ENCODE assay signal across 8 cellular contexts in the genomic region with DNA sequence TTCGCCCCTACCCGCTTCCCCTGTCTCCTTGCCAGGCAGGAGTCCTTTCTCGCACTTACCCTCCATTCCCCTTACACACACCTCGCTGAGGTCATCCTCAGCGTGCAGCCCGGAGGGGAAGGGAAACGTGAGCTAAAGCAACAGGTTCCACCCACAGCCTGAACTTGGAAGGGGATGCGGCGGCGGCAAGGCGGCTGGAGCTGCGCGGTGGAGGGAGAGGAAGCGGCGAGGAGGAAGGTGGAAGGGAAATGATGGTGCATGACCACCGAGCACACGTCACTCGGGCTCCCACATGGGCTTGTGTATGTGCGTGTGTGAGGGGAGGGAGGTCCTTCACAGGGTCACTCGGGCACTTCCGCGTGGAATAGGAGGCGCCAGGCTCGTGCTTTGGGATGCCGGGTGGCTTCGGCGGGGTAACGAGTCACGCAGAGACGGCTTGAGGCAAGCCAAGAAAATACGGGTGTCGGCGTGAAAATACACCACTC.
A peak's percentile ranks its signal among the peaks of the same experiment; 100 is the strongest.
DNase-seq lines count a peak whose midpoint lies in the region; ATAC-seq, FAIRE-seq and TF ChIP-seq lines count a peak whose summit lies in the region.

No MANE protein-coding gene starts in this region.

- H3K27ac ChIP-seq in adipose tissue (ENCODE audit: low read depth, low read length) (peak overlapping the region; percentile 79), pancreas (peak overlapping the region in 2 of 4 donors; percentile 63 to 68)

- intact Hi-C loops in cardiac septum (cut with DNase I) (loop anchor here (10.0 kb wide), 1 partner anchor 122 kb away; no protein-coding TSS in a partner anchor), pancreas (cut with DNase I) (no loop called here)

- ATAC-seq in HG02798 (IDR thresholded peaks at IDR 0.05; ENCODE audit: poor library complexity, unreplicated experiment) (peak; percentile 33), pancreas (peak; percentile 34 to 45 (median 36))

- WGBS in adipose tissue, 3 donors = 3% methylated on average over 32 to 33 of the region's 33 CpGs
- WGBS in pancreas, 2 donors = 4% methylated on average over 32 to 33 of the region's 33 CpGs

- peaks cover 0 to 6% (median 0%) of the 10 kb centered on the region in 3 donors for H3K4me1 ChIP-seq in pancreas

- H3K27me3 ChIP-seq in pancreas = peaks cover 0 to 5% (median 0%) of the 10 kb centered on the region in 4 donors

- DNase-seq in AG04449 (ENCODE audit: low read depth, low spot score) (no peak), GM10266 (ENCODE audit: extremely low spot score) (peak; percentile 57), NCI-H460 (ENCODE audit: extremely low read depth, low read depth) (peak; percentile 31), cardiac septum (ENCODE audit: low spot score) (peak; percentile 88), pancreas (peak in 4 of 6 donors; percentile 26 to 63 (median 47))
- DNase-seq in central memory CD4-positive, alpha-beta T cell = no peak

- FAIRE-seq in pancreas (lab: Jason Lieb, UNC) = no peak

- no peak for TF ChIP-seq CTCF in AG04449 (IDR thresholded peaks at IDR 0.05; ENCODE audit: insufficient read depth, low read length, missing control alignments)
- no peak for TF ChIP-seq CTCF in GM10266 (IDR thresholded peaks at IDR 0.05; ENCODE audit: control insufficient read depth, insufficient read depth, low read depth, missing control alignments)
- no peak for TF ChIP-seq CTCF in pancreas (IDR thresholded peaks at IDR 0.05)

- no peaks in the 10 kb centered on the region for H3K36me3 ChIP-seq in pancreas

- CTCF ChIA-PET in AG04449 (lab: Yijun Ruan, JAX) = interaction anchor here (1.1 kb wide), 1 partner anchor 42 kb away, joined by 3 read pairs; no protein-coding TSS in a partner anchor

- no peaks in the 10 kb centered on the region for H3K9me3 ChIP-seq in pancreas

- POLR2A ChIA-PET in AG04449 (lab: Yijun Ruan, JAX) = interaction anchor here (0.9 to 3.8 kb wide), 9 partner anchors 13 to 305 kb away, joined by 3 to 39 read pairs (median 4); no protein-coding TSS in a partner anchor

- H3K4me3 ChIP-seq in AG04449 (ENCODE audit: low read depth, low read length) = peak overlapping the region; percentile 89
- H3K4me3 ChIP-seq in pancreas = peak overlapping the region; percentile 31 to 73 (median 54)

Comparison
In these comparisons a context has a peak if more than half of its experiments do, and no peak if none do; other contexts are left out.
1. DNase-seq: peak in GM10266 (single experiment), NCI-H460 (single experiment), cardiac septum (single experiment) and pancreas (4 of 6); none in AG04449 (single experiment) and central memory CD4-positive, alpha-beta T cell (single experiment).